1 cellular context compared by ENCODE assay signal in the genomic region with DNA sequence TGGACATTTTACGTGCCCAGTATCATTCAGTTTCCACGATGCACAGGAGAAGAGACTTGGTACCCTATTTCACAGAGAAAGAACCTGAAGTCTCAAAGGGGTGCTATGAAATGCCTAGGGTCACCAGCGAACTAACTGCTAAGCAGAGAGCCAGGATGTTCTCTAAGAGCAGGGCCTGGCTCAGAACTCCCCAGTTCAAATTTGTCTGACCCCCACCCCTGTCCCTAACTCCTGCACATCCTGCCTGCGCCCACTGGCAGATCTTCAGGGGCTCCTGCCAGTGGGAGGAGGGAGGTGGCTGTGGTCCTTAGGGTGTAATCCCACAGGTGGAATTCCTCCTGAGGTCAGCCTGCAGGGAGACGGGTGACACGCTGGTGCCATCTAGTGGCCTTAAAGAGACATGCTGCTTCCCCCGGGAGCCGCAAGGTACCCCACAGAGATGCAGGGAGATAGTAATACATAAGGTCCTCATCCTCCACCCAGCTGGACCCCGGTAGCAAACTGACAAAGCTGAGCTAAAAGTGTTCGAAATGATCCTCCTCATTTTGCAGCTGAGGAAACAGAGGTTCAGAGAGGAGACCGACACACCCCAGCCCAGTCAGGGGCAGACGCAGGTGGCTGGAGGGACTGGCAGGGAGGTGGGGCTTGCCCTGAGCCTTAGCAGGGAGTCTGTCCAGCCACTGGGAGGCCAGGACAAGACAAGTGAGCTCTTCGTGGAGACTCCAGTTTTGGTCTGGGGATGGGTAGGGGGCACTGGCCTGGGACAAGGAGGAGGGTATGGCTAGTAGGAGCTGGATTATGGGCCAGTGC.
A peak's percentile ranks its signal among the peaks of the same experiment; 100 is the strongest.
TF ChIP-seq lines count a peak whose summit lies in the region.

No MANE protein-coding gene starts in this region.

TF ChIP-seq in HEK293, 187 proteins besides CTCF, POLR2A, EP300 and RAD21 (continued from another document):
- TF ChIP-seq ZNF324 (tag by site-specific recombination; IDR thresholded peaks at IDR 0.05) (no peak), SP7 (tag by site-specific recombination; IDR thresholded peaks at IDR 0.05) (0 out of 2 replicates have a peak, but pooled peaks have one; percentile 24), KLF7 (tag by site-specific recombination; IDR thresholded peaks at IDR 0.05; ENCODE audit: borderline replicate concordance) (no peak), ZIC2 (tag by site-specific recombination; IDR thresholded peaks at IDR 0.05) (peak; percentile 74; the same call in 1 of the 2 replicates), ZNF302 (tag by site-specific recombination; IDR thresholded peaks at IDR 0.05; ENCODE audit: low read depth) (no peak), ZNF341 (tag by site-specific recombination; IDR thresholded peaks at IDR 0.05; ENCODE audit: low read depth) (0 out of 2 replicates have a peak, but pooled peaks have one; percentile 20), OSR2 (tag by site-specific recombination; IDR thresholded peaks at IDR 0.05) (no peak), ZNF654 (tag by site-specific recombination; IDR thresholded peaks at IDR 0.05; ENCODE audit: low read depth) (peak; percentile 97), GLI2 (tag by site-specific recombination; IDR thresholded peaks at IDR 0.05; ENCODE audit: borderline replicate concordance, low read depth) (no peak), ZBTB17 (tag by site-specific recombination; IDR thresholded peaks at IDR 0.05) (no peak), ZNF211 (tag by site-specific recombination; IDR thresholded peaks at IDR 0.05; ENCODE audit: low read depth) (no peak), ZNF175 (tag by site-specific recombination; IDR thresholded peaks at IDR 0.05) (no peak), SCRT2 (tag by site-specific recombination; IDR thresholded peaks at IDR 0.05) (peak; percentile 99), ZNF830 (tag by site-specific recombination; IDR thresholded peaks at IDR 0.05; ENCODE audit: low read depth) (no peak), ZNF76 (tag by site-specific recombination; IDR thresholded peaks at IDR 0.05; ENCODE audit: borderline replicate concordance, low read depth) (no peak)
